Comparison of ENCODE assay signal across 14 cellular contexts in the genomic region with DNA sequence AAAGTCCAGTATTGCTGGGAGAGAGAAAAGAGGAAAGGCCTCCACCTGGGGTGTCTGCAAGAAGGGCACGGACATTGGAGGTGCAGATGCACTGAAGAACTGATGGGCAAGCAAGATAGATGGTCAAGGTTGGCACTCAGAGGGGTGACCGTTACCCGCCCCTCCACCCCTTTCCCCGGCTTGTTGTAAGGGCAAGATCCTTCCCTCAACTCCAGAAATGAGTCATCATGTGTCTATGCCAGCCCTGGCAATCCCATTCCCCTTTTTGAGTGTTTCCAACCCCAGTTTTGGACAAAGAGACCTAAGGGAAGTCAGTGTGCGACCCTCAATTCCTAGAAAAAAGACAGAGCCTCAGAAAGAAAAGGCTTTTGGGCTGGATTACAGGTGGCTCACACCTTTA. TPM values are rescaled to one million over a fixed set of nuclear protein-coding genes. Genes with fewer than 3 reads are reported as not detected.
DNase-seq lines count a peak whose midpoint lies in the region; ATAC-seq and TF ChIP-seq lines count a peak whose summit lies in the region.
"Had no signal": no experiment of that assay in that cellular context is flagged by ENCODE, and none has a peak within 500 bp of the region (broad histone marks: within the 10 kb centered on the region; RNA-seq: fewer than 3 reads in every experiment).

No MANE protein-coding gene starts in this region.

- H3K4me1 Mint-ChIP-seq in dendritic cell treated with granulocyte-macrophage colony-stimulating factor and Interleukin-4, amounts not matched to agents 40 ng/mL and 50 ng/mL, for 4 days (ENCODE audit: low read depth) = peaks cover 40% of the 10 kb centered on the region

- H3K4me3 ChIP-seq in effector memory CD4-positive, alpha-beta T cell (ENCODE audit: insufficient read depth, low read depth, low read length, poor library complexity, severe bottlenecking) = no peak overlapping the region
- H3K4me3 ChIP-seq: right lobe of liver had no signal

- no peaks in the 10 kb centered on the region for H3K27me3 Mint-ChIP-seq in dendritic cell treated with granulocyte-macrophage colony-stimulating factor and Interleukin-4, amounts not matched to agents 40 ng/mL and 50 ng/mL, for 4 days

- intact Hi-C loops in dendritic cell treated with granulocyte-macrophage colony-stimulating factor and Interleukin-4, amounts not matched to agents 40 ng/mL and 50 ng/mL, for 4 days (cut with micrococcal nuclease) = loop anchor here (10.0 kb wide), 1 partner anchor 48 kb away; a partner anchor contains a TSS

- H3K27ac ChIP-seq in effector memory CD4-positive, alpha-beta T cell (ENCODE audit: insufficient read depth, low read length, poor library complexity, severe bottlenecking) = no peak overlapping the region
- H3K27ac ChIP-seq: right lobe of liver had no signal

- H3K27ac Mint-ChIP-seq in dendritic cell treated with granulocyte-macrophage colony-stimulating factor and Interleukin-4, amounts not matched to agents 40 ng/mL and 50 ng/mL, for 4 days = peak overlapping the region; percentile 51
- H3K27ac Mint-ChIP-seq: activated naive CD4-positive, alpha-beta T cell treated with anti-CD3 and anti-CD28 coated beads for 36 hours had no signal

- H3K27me3 ChIP-seq in effector memory CD4-positive, alpha-beta T cell (replicated peaks; ENCODE audit: control insufficient read depth, insufficient read depth, low read length, poor library complexity, severe bottlenecking) = no peaks in the 10 kb centered on the region
- H3K27me3 ChIP-seq: right lobe of liver had no signal

- H3K4me3 Mint-ChIP-seq in dendritic cell treated with granulocyte-macrophage colony-stimulating factor and Interleukin-4, amounts not matched to agents 40 ng/mL and 50 ng/mL, for 4 days = no peak overlapping the region
- H3K4me3 Mint-ChIP-seq: activated naive CD4-positive, alpha-beta T cell treated with anti-CD3 and anti-CD28 coated beads for 36 hours had no signal

- peak; percentile 39 for DNase-seq in CD1c-positive myeloid dendritic cell (ENCODE audit: extremely low spot score)
- peak; percentile 13 for DNase-seq in NCI-H226
- no peak for DNase-seq in omental fat pad (ENCODE audit: low spot score)
- no peak for DNase-seq in NCI-H1436 treated with DMSO at 0.1 percent for 48 hours (lab: John Stamatoyannopoulos, UW)
- DNase-seq in NK-92 treated with Interleukin-12 subunit alpha and Interleukin-12 subunit beta, amount 100 ng/mL, for 24 hours (lab: John Stamatoyannopoulos, UW) = no peak
- DNase-seq in effector memory CD4-positive, alpha-beta T cell = no peak
- DNase-seq: activated CD4-positive, alpha-beta T cell treated with anti-CD3 and anti-CD28 coated beads, Interleukin-2, amount 50 U/mL, for 48 hours; activated naive CD4-positive, alpha-beta T cell treated with anti-CD3 and anti-CD28 coated beads for 36 hours; NCI-H2029 treated with DMSO at 0.1 percent for 48 hours; right lobe of liver; stimulated activated CD4-positive, alpha-beta T cell treated with anti-CD3 and anti-CD28 coated beads, Interleukin-2, amount 100 ng/mL, for 24 hours had no signal

- no peak for TF ChIP-seq CTCF in omental fat pad (IDR thresholded peaks at IDR 0.05)

- H3K4me1 ChIP-seq in effector memory CD4-positive, alpha-beta T cell (ENCODE audit: control insufficient read depth, insufficient read depth, low read length, poor library complexity, severe bottlenecking) = no peaks in the 10 kb centered on the region
- H3K4me1 ChIP-seq: right lobe of liver had no signal

- H3K9me3 Mint-ChIP-seq in dendritic cell treated with granulocyte-macrophage colony-stimulating factor and Interleukin-4, amounts not matched to agents 40 ng/mL and 50 ng/mL, for 4 days = no peaks in the 10 kb centered on the region
- H3K9me3 Mint-ChIP-seq: activated naive CD4-positive, alpha-beta T cell treated with anti-CD3 and anti-CD28 coated beads for 36 hours had no signal

- no peaks in the 10 kb centered on the region for H3K36me3 ChIP-seq in effector memory CD4-positive, alpha-beta T cell (ENCODE audit: control insufficient read depth, insufficient read depth, low read length)
- H3K36me3 ChIP-seq: right lobe of liver had no signal

- ATAC-seq in omental fat pad (ENCODE audit: low FRiP score) = peak; percentile 30
- ATAC-seq in GM19328 (IDR thresholded peaks at IDR 0.05; ENCODE audit: unreplicated experiment) = no peak

- H3K9me3 ChIP-seq in effector memory CD4-positive, alpha-beta T cell (ENCODE audit: control insufficient read depth, low read length) = no peaks in the 10 kb centered on the region
- H3K9me3 ChIP-seq: right lobe of liver had no signal

- H3K36me3 Mint-ChIP-seq in dendritic cell treated with granulocyte-macrophage colony-stimulating factor and Interleukin-4, amounts not matched to agents 40 ng/mL and 50 ng/mL, for 4 days (ENCODE audit: low read depth) = no peaks in the 10 kb centered on the region
- H3K36me3 Mint-ChIP-seq: brain had no signal

RNA-seq across cellular contexts. Expression of a gene that starts 34.9 kb away (rescaled TPM):
- total RNA-seq in omental fat pad = 100 to 1,000 TPM; 101 to 152 (median 139) TPM

RNA-seq across cellular contexts. Expression of a gene that starts 47.4 kb away (rescaled TPM):
- total RNA-seq in omental fat pad = 10 to 100 TPM in 1 of 4 donors, 1 to 10 TPM in 3; 3.0 to 15.5 (median 6.6) TPM

RNA-seq across cellular contexts. Expression of a gene that starts 58.4 kb away (rescaled TPM):
- 10 to 100 TPM; 11.2 to 26.1 (median 14.6) TPM for total RNA-seq in omental fat pad

Comparison
In these comparisons a context has a peak if more than half of its experiments do, and no peak if none do; other contexts are left out.
1. DNase-seq: peak in CD1c-positive myeloid dendritic cell (single experiment) and NCI-H226 (single experiment); none in omental fat pad (single experiment), NCI-H1436 treated with DMSO at 0.1 percent for 48 hours (single experiment), NK-92 treated with Interleukin-12 subunit alpha and Interleukin-12 subunit beta, amount 100 ng/mL, for 24 hours (single experiment) and effector memory CD4-positive, alpha-beta T cell (0 of 3).